8 cellular contexts compared by ENCODE assay signal in the genomic region with DNA sequence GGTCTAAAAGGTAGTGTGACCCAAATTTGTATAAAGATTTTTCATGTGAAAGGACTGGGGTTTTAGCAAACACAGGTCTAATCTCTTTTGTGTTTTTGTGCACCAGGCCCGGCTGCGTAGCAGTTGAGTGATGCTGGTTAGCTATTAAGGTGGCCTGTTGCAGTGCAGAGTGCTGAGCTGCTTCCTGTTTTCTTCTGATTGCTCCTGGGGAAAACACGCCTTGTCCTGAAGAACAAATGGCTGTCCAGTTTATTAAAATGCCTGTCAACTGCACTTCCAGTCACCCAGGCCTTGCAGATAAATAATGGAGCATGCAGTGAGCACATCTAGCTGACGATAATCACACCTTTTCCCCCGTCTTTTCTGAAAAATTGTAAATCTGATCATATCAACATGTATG. TPM values are rescaled to one million over a fixed set of nuclear protein-coding genes. Genes with fewer than 3 reads are reported as not detected.
DNase-seq lines count a peak whose midpoint lies in the region; ATAC-seq, FAIRE-seq and TF ChIP-seq lines count a peak whose summit lies in the region.

No MANE protein-coding gene starts in this region.

- FAIRE-seq in urothelium cell line (lab: Jason Lieb, UNC) = no peak

- peaks cover 12 to 23% of the 10 kb centered on the region in 2 donors for H3K36me3 Mint-ChIP-seq in activated naive CD4-positive, alpha-beta T cell treated with anti-CD3 and anti-CD28 coated beads, Interleukin-2, amount 50 U/mL, for 72 hours

- no peaks in the 10 kb centered on the region for H3K36me3 ChIP-seq in GM06990 (ENCODE audit: control insufficient read depth, insufficient read depth, low read length)
- H3K36me3 ChIP-seq in HAP-1 (replicated peaks) = no peaks in the 10 kb centered on the region; the same call in 1 of the 2 replicates
- no peaks in the 10 kb centered on the region for H3K36me3 ChIP-seq in MG63
- no peaks in the 10 kb centered on the region for H3K36me3 ChIP-seq in SJCRH30
- H3K36me3 ChIP-seq in trophoblast cell (ENCODE audit: control insufficient read depth in 1 of 2, insufficient read depth in 2 of 2, low read length in 2 of 2) = no peaks in the 10 kb centered on the region

- DNase-seq in GM06990 (ENCODE audit: extremely low read depth, insufficient read length) = peak; percentile 49
- peak; percentile 82 to 94 for DNase-seq in HAP-1 (ENCODE audit: low spot score in 2 of 2)
- DNase-seq in MG63 = peak; percentile 78
- peak; percentile 66 to 80 for DNase-seq in SJCRH30
- DNase-seq in activated naive CD4-positive, alpha-beta T cell treated with anti-CD3 and anti-CD28 coated beads, Interleukin-2, amount 50 U/mL, for 72 hours (ENCODE audit: low spot score in 2 of 2) = peak; percentile 59 to 68
- DNase-seq in head of caudate nucleus = peak; percentile 35 to 89 (median 72)
- DNase-seq in trophoblast cell = peak; percentile 85 to 90
- DNase-seq in urothelium cell line (ENCODE audit: low spot score) = peak; percentile 76

- H3K79me1 ChIP-seq in trophoblast cell (ENCODE audit: low read length) = peaks cover 12% of the 10 kb centered on the region

- intact Hi-C loops in head of caudate nucleus (cut with DNase I) = loop anchor here (2.0 to 10.0 kb wide), 4 partner anchors 82 to 719 kb away; a partner anchor contains a TSS

- no peak overlapping the region for H3K9ac ChIP-seq in trophoblast cell (ENCODE audit: low read length)

- no peak overlapping the region for H2AFZ ChIP-seq in trophoblast cell (ENCODE audit: insufficient read depth, low read length, poor library complexity)

- no peaks in the 10 kb centered on the region for H3K27me3 ChIP-seq in GM06990 (replicated peaks; ENCODE audit: control insufficient read depth, insufficient read depth, low read length)
- no peaks in the 10 kb centered on the region for H3K27me3 ChIP-seq in HAP-1 (ENCODE audit: low read depth)
- H3K27me3 ChIP-seq in MG63 = no peaks in the 10 kb centered on the region
- no peaks in the 10 kb centered on the region for H3K27me3 ChIP-seq in SJCRH30
- no peaks in the 10 kb centered on the region for H3K27me3 ChIP-seq in trophoblast cell (ENCODE audit: insufficient read depth, low read length)

- H3K4me1 ChIP-seq in HAP-1 = peaks cover 7% of the 10 kb centered on the region; the same call in 1 of the 2 replicates
- H3K4me1 ChIP-seq in SJCRH30 = no peaks in the 10 kb centered on the region
- H3K4me1 ChIP-seq in trophoblast cell (ENCODE audit: control insufficient read depth in 1 of 2, insufficient read depth in 2 of 2, low read length in 2 of 2) = no peaks in the 10 kb centered on the region

- no peak overlapping the region for H2BK12ac ChIP-seq in trophoblast cell (ENCODE audit: low read length)

- no peak overlapping the region for H4K12ac ChIP-seq in trophoblast cell (ENCODE audit: low read depth, low read length)

- WGBS in trophoblast cell (ENCODE audit: extremely low coverage, insufficient coverage, insufficient read length) = no CpG with 5 or more reads among the region's 5 CpGs

- H3K27ac ChIP-seq in SJCRH30 (no peak overlapping the region; the same call in 1 of the 2 replicates), trophoblast cell (ENCODE audit: low read depth, low read length) (no peak overlapping the region)

- no peak overlapping the region for H3K23ac ChIP-seq in trophoblast cell (ENCODE audit: low read length)

- H3K4me3 ChIP-seq in GM06990 (replicated peaks; ENCODE audit: low read depth, low read length) (peak overlapping the region; percentile 94), HAP-1 (peak overlapping the region; percentile 60), MG63 (peak overlapping the region; percentile 72), SJCRH30 (peak overlapping the region; percentile 94), trophoblast cell (ENCODE audit: low read depth, low read length) (no peak overlapping the region)

- H2BK5ac ChIP-seq in trophoblast cell (ENCODE audit: low read depth, low read length, poor library complexity) = no peak overlapping the region

- H3K18ac ChIP-seq in trophoblast cell (ENCODE audit: low read length) = no peak overlapping the region

- no peak overlapping the region for H2BK120ac ChIP-seq in trophoblast cell (ENCODE audit: insufficient read depth, low read length, poor library complexity)

- peaks cover 11% of the 10 kb centered on the region for H3K79me2 ChIP-seq in trophoblast cell (ENCODE audit: control insufficient read depth, insufficient read depth, low read length, poor library complexity)

- H3K4me2 ChIP-seq in trophoblast cell (ENCODE audit: low read length) = peak overlapping the region; percentile 80

- no peak overlapping the region for H3K14ac ChIP-seq in trophoblast cell (ENCODE audit: low read length)

- no peak for TF ChIP-seq CTCF in GM06990 (IDR thresholded peaks at IDR 0.05; ENCODE audit: insufficient read depth, low read length, poor library complexity, severe bottlenecking)

- ATAC-seq in activated naive CD4-positive, alpha-beta T cell treated with anti-CD3 and anti-CD28 coated beads, Interleukin-2, amount 50 U/mL, for 72 hours = peak; percentile 73 to 84

- H3K27ac Mint-ChIP-seq in activated naive CD4-positive, alpha-beta T cell treated with anti-CD3 and anti-CD28 coated beads, Interleukin-2, amount 50 U/mL, for 72 hours = peak overlapping the region; percentile 94 to 97

- H4K91ac ChIP-seq in trophoblast cell (ENCODE audit: low read depth, low read length) = no peak overlapping the region

- H3K9me3 Mint-ChIP-seq in activated naive CD4-positive, alpha-beta T cell treated with anti-CD3 and anti-CD28 coated beads, Interleukin-2, amount 50 U/mL, for 72 hours = no peaks in the 10 kb centered on the region

- H3K9me3 ChIP-seq in HAP-1 (no peaks in the 10 kb centered on the region), MG63 (no peaks in the 10 kb centered on the region), SJCRH30 (replicated peaks) (no peaks in the 10 kb centered on the region), trophoblast cell (ENCODE audit: insufficient read depth, low read depth, low read length) (no peaks in the 10 kb centered on the region)

- H2AK5ac ChIP-seq in trophoblast cell (ENCODE audit: low read length) = no peak overlapping the region

- no peak overlapping the region for H3K4ac ChIP-seq in trophoblast cell (ENCODE audit: low read depth, low read length)

- in situ Hi-C loops in HAP-1 (cut with MboI; ENCODE audit: low sequenced_read_pairs) = no loop called here

- H4K8ac ChIP-seq in trophoblast cell (ENCODE audit: low read depth, low read length) = no peak overlapping the region

RNA-seq across cellular contexts. Expression of a gene that starts 1.8 kb away (rescaled TPM):
- 5.0 and 5.8 TPM in 2 replicates for total RNA-seq in MG63 (2014; rRNA removed; shearing (Covaris generic); ENCODE audit: low replicate concordance)
- 6.4 and 10.9 TPM in 2 replicates for total RNA-seq in SJCRH30 (2014; rRNA removed; shearing (Covaris generic))
- 10 to 100 TPM; 19.5 to 25.4 TPM for total RNA-seq in activated naive CD4-positive, alpha-beta T cell treated with anti-CD3 and anti-CD28 coated beads, Interleukin-2, amount 50 U/mL, for 72 hours
- polyA plus RNA-seq in trophoblast cell (2013) = 18.6 and 18.9 TPM in 2 replicates

RNA-seq across cellular contexts. Expression of a gene that starts 19.3 kb away (rescaled TPM):
- total RNA-seq in MG63 (2014; rRNA removed; shearing (Covaris generic); ENCODE audit: low replicate concordance) = not detected in 2 replicates
- not detected in 2 replicates for total RNA-seq in SJCRH30 (2014; rRNA removed; shearing (Covaris generic))
- total RNA-seq in activated naive CD4-positive, alpha-beta T cell treated with anti-CD3 and anti-CD28 coated beads, Interleukin-2, amount 50 U/mL, for 72 hours = not detected
- not detected in 2 replicates for polyA plus RNA-seq in trophoblast cell (2013)

RNA-seq across cellular contexts. Expression of a gene that starts 21.1 kb away (rescaled TPM):
- 5.4 and 6.4 TPM in 2 replicates for total RNA-seq in MG63 (2014; rRNA removed; shearing (Covaris generic); ENCODE audit: low replicate concordance)
- 9.3 and 10.3 TPM in 2 replicates for total RNA-seq in SJCRH30 (2014; rRNA removed; shearing (Covaris generic))
- 10 to 100 TPM in 1 of 2 donors, 1 to 10 TPM in 1; 6.3 to 11.4 TPM for total RNA-seq in activated naive CD4-positive, alpha-beta T cell treated with anti-CD3 and anti-CD28 coated beads, Interleukin-2, amount 50 U/mL, for 72 hours
- polyA plus RNA-seq in trophoblast cell (2013) = 24.8 and 25.3 TPM in 2 replicates

RNA-seq across cellular contexts. Expression of a gene that starts 43.5 kb away (rescaled TPM):
- total RNA-seq in MG63 (2014; rRNA removed; shearing (Covaris generic); ENCODE audit: low replicate concordance) = not detected in 2 replicates
- not detected in 2 replicates for total RNA-seq in SJCRH30 (2014; rRNA removed; shearing (Covaris generic))
- under 1 TPM in 1 of 2 donors, not detected in 1; 0.09 TPM for total RNA-seq in activated naive CD4-positive, alpha-beta T cell treated with anti-CD3 and anti-CD28 coated beads, Interleukin-2, amount 50 U/mL, for 72 hours
- polyA plus RNA-seq in trophoblast cell (2013) = not detected in 2 replicates
